In genomic region chr13:78121459-78122348, GRCh38 we compare ENCODE assay signal across 8 cellular contexts.
DNase-seq lines count a peak whose midpoint lies in the region; ATAC-seq and TF ChIP-seq lines count a peak whose summit lies in the region.

No MANE protein-coding gene starts in this region.

- H3K9me3 ChIP-seq in right atrium auricular region (no peaks in the 10 kb centered on the region), sigmoid colon (no peaks in the 10 kb centered on the region)

- peaks cover 0 to 6% of the 10 kb centered on the region in 2 donors for H3K4me1 ChIP-seq in right atrium auricular region
- peaks cover 0 to 5% (median 0%) of the 10 kb centered on the region in 4 donors for H3K4me1 ChIP-seq in sigmoid colon

- CTCF ChIA-PET in AG04449 (lab: Yijun Ruan, JAX) = interaction anchor here (0.6 to 3.3 kb wide), 17 partner anchors 9 to 857 kb away, joined by 3 to 24 read pairs (median 4); no protein-coding TSS in a partner anchor

- TF ChIP-seq POLR2A in sigmoid colon (IDR thresholded peaks at IDR 0.05) = no peak

- 54 to 57% methylated on average over 13 of the region's 13 CpGs for WGBS in sigmoid colon, 2 donors

- POLR2A ChIA-PET in AG04449 (lab: Yijun Ruan, JAX) = interaction anchor here (0.7 kb wide), 1 partner anchor 482 kb away, joined by 4 read pairs; the partner anchor contains the start of gene POU4F1

- H3K27ac ChIP-seq in right atrium auricular region = no peak overlapping the region
- H3K27ac ChIP-seq in sigmoid colon = no peak overlapping the region

- no peaks in the 10 kb centered on the region for H3K36me3 ChIP-seq in right atrium auricular region
- no peaks in the 10 kb centered on the region for H3K36me3 ChIP-seq in sigmoid colon

- TF ChIP-seq CTCF in AG04449 (IDR thresholded peaks at IDR 0.05; ENCODE audit: insufficient read depth, low read length, missing control alignments) = peak; percentile 63
- TF ChIP-seq CTCF in GM12801 (IDR thresholded peaks at IDR 0.05; ENCODE audit: extremely low read depth, insufficient read length) = peak; percentile 27
- TF ChIP-seq CTCF in right atrium auricular region (IDR thresholded peaks at IDR 0.05) = peak; percentile 74 to 90
- TF ChIP-seq CTCF in sigmoid colon (IDR thresholded peaks at IDR 0.05) = peak; percentile 32 to 72 (median 64)

- intact Hi-C loops in sigmoid colon (cut with DNase I) = loop anchor here (2.0 kb wide), 1 partner anchor 341 kb away; no protein-coding TSS in a partner anchor

- TF ChIP-seq EP300 in sigmoid colon (IDR thresholded peaks at IDR 0.05) = no peak

- H3K4me3 ChIP-seq in AG04449 (ENCODE audit: low read depth, low read length) (no peak overlapping the region), right atrium auricular region (no peak overlapping the region), sigmoid colon (no peak overlapping the region)

- H3K27me3 ChIP-seq in right atrium auricular region (no peaks in the 10 kb centered on the region), sigmoid colon (peaks cover 0 to 3% (median 0%) of the 10 kb centered on the region in 3 donors)

- DNase-seq in AG04449 (ENCODE audit: low read depth, low spot score) (no peak), NCI-H82 (lab: John Stamatoyannopoulos, UW) (peak; percentile 72), right atrium auricular region (ENCODE audit: low spot score) (peak; percentile 65), sigmoid colon (no peak)
- DNase-seq in activated naive CD4-positive, alpha-beta T cell treated with anti-CD3 and anti-CD28 coated beads, Interleukin-2, amount 50 U/mL, for 16 hours = peak; percentile 17

- ATAC-seq in HG03066 (IDR thresholded peaks at IDR 0.05; ENCODE audit: low read depth, unreplicated experiment) (peak; percentile 58), GM19023 (IDR thresholded peaks at IDR 0.05; ENCODE audit: unreplicated experiment) (no peak)

Comparison
In these comparisons a context has a peak if more than half of its experiments do, and no peak if none do; other contexts are left out.
1. DNase-seq: peak in NCI-H82 (single experiment), activated naive CD4-positive, alpha-beta T cell treated with anti-CD3 and anti-CD28 coated beads, Interleukin-2, amount 50 U/mL, for 16 hours (single experiment) and right atrium auricular region (single experiment); none in AG04449 (single experiment) and sigmoid colon (single experiment).
2. CTCF ChIP-seq: peak in every context shown above with its lines; median percentile 82 in right atrium auricular region; 64 in sigmoid colon; 63 in AG04449; 27 in GM12801.